9 cellular contexts compared by ENCODE assay signal in genomic region chr6:44269921-44270525, GRCh38. TPM values are rescaled to one million over a fixed set of nuclear protein-coding genes. Genes with fewer than 3 reads are reported as not detected.
DNase-seq lines count a peak whose midpoint lies in the region; ATAC-seq, FAIRE-seq and TF ChIP-seq lines count a peak whose summit lies in the region.
"Had no signal": no experiment of that assay in that cellular context is flagged by ENCODE, and none has a peak within 500 bp of the region (broad histone marks: within the 10 kb centered on the region; RNA-seq: fewer than 3 reads in every experiment).

TSS of gene TMEM151B (plus strand) at chr6:44270450. CDS start at chr6:44270743, 293 bp downstream.

- no peaks in the 10 kb centered on the region for H4K20me1 ChIP-seq in GM12878 (ENCODE audit: control insufficient read depth, insufficient read depth)

- TF ChIP-seq EP300 in GM12878 (IDR thresholded peaks at IDR 0.05; ENCODE audit: borderline replicate concordance in 1 of 2, control insufficient read depth in 1 of 2, low read depth in 2 of 2, low read length in 2 of 2), result no peak

- WGBS in GM12878 (ENCODE audit: insufficient coverage, insufficient replicate concordance, low lambda C conversion rate, missing lambda C conversion rate), result 37% methylated on average over 6 of the region's 29 CpGs

- H3K4me1 ChIP-seq in HUES48 (ENCODE audit: control insufficient read depth, insufficient read depth, low read length), result peaks cover 20% of the 10 kb centered on the region
- peaks cover 22% of the 10 kb centered on the region for H3K4me1 ChIP-seq in GM12878 (ENCODE audit: control insufficient read depth, insufficient read depth, low read length)

- CTCF ChIA-PET in AG04450 (lab: Charles Lee), result interaction anchor here (0.6 to 6.0 kb wide), 5 partner anchors 33 to 68 kb away, joined by 5 to 93 read pairs (median 6); partner anchors contain the start of gene AARS2
- CTCF ChIA-PET in GM12878 (lab: Yijun Ruan, JAX), result interaction anchor here (1.6 to 6.3 kb wide), 8 partner anchors 15 to 191 kb away, joined by 3 to 163 read pairs (median 22); partner anchors contain the start of gene SLC35B2

- H3K27me3 Mint-ChIP-seq in natural killer cell (ENCODE audit: low read depth in 2 of 2), result peaks cover 45 to 47% of the 10 kb centered on the region in 2 donors

- no peak for TF ChIP-seq CTCF in AG04450 (IDR thresholded peaks at IDR 0.05; ENCODE audit: low read depth, low read length)
- TF ChIP-seq CTCF in GM12878 (IDR thresholded peaks at IDR 0.05 in 2 of 3, conservative IDR thresholded peaks at IDR 0.05 in 1 of 3; ENCODE audit: control insufficient read depth in 2 of 3, extremely low read depth in 1 of 3, insufficient read depth in 1 of 3, low read depth in 3 of 3, low read length in 3 of 3), result no peak
- TF ChIP-seq CTCF in natural killer cell (IDR thresholded peaks at IDR 0.05), result no peak

- intact Hi-C loops in GM12878 (cut with micrococcal nuclease; ENCODE audit: unreplicated experiment), result loop anchor here (2.0 kb wide), 2 partner anchors 35 to 187 kb away; no protein-coding TSS in a partner anchor
- intact Hi-C loops in natural killer cell (cut with micrococcal nuclease), result loop anchor here (2.0 kb wide), 1 partner anchor 69 kb away; no protein-coding TSS in a partner anchor

- H3K9ac ChIP-seq in HUES48 (ENCODE audit: low read depth, low read length) (no peak within 1 kb of the TSS), GM12878 (ENCODE audit: control insufficient read depth, insufficient read depth, low read length) (no peak within 1 kb of the TSS)

- H3K27me3 ChIP-seq in AG04450 (ENCODE audit: control insufficient read depth, insufficient read depth, low read length) (peaks cover 58% of the 10 kb centered on the region), HUES48 (ENCODE audit: control insufficient read depth, insufficient read depth, low read length) (peaks cover 28% of the 10 kb centered on the region), GM12878 (replicated peaks in 1 of 2; ENCODE audit: control insufficient read depth in 2 of 2, insufficient read depth in 2 of 2, low read length in 1 of 2) (peaks cover 4 to 15% of the 10 kb centered on the region in 2 experiments; a peak in 3 of 4 replicates)

- in situ Hi-C loops in GM12878 (cut with MboI), result loop anchor here (5.0 kb wide), 1 partner anchor 67 kb away; no protein-coding TSS in a partner anchor

- H3K9me3 Mint-ChIP-seq in natural killer cell, result no peaks in the 10 kb centered on the region

- peak within 1 kb of the TSS; percentile 24; the same call in 1 of the 2 replicates for H3K4me2 ChIP-seq in GM12878 (ENCODE audit: control insufficient read depth, insufficient read depth)

- BruUV-seq in GM12878 (replicated peaks; lab: Mats Ljungman, UMichigan), result no TSS peak

- H2AFZ ChIP-seq in GM12878 (ENCODE audit: control insufficient read depth, low read depth, low read length), result no peak within 1 kb of the TSS

- no peaks in the 10 kb centered on the region for H3K36me3 Mint-ChIP-seq in natural killer cell

- POLR2A ChIA-PET in AG04450 (lab: Yijun Ruan, JAX) (interaction anchor here (0.6 kb wide), 1 partner anchor 13 kb away, joined by 3 read pairs; no protein-coding TSS in a partner anchor), GM12878 (lab: Charles Lee) (no interaction called here)

- H3K4me1 Mint-ChIP-seq in natural killer cell, result peaks cover 0 to 27% of the 10 kb centered on the region in 2 donors

- H3K27ac ChIP-seq in AG04450 (ENCODE audit: low read depth, low read length) (no peak within 1 kb of the TSS), HUES48 (ENCODE audit: low read depth, low read length) (no peak within 1 kb of the TSS), GM12878 (ENCODE audit: control insufficient read depth, insufficient read depth) (no peak within 1 kb of the TSS)

- no peak for ATAC-seq in GM12878
- no peak for ATAC-seq in natural killer cell
- no peak for ATAC-seq in GM21529 (IDR thresholded peaks at IDR 0.05; ENCODE audit: unreplicated experiment)
- ATAC-seq in HG03159 (IDR thresholded peaks at IDR 0.05; ENCODE audit: unreplicated experiment), result no peak

- peak within 1 kb of the TSS; percentile 22; the same call in 1 of the 2 replicates for H3K4me3 ChIP-seq in AG04450 (ENCODE audit: low read depth, low read length)
- H3K4me3 ChIP-seq in HUES48 (ENCODE audit: low read depth, low read length), result peak within 1 kb of the TSS; percentile 52
- H3K4me3 ChIP-seq in GM12878, result no peak within 1 kb of the TSS

- SMC1A ChIA-PET in GM12878 (lab: Charles Lee; ENCODE audit: uncharacterized antibody, unreplicated experiment), result interaction anchor here (3.6 to 4.6 kb wide), 2 partner anchors 42 to 68 kb away, joined by 11 to 79 read pairs; partner anchors contain the start of gene AARS2

- FAIRE-seq in GM12878 (lab: Jason Lieb, UNC), result no peak

- peak within 1 kb of the TSS in 1 of 2 donors; percentile 20 for H3K27ac Mint-ChIP-seq in natural killer cell

- DNase-seq in AG04450 (ENCODE audit: low read depth, low spot score) (no peak), GM12878 (ENCODE audit: low read depth, low spot score) (no peak), natural killer cell (no peak), NCI-H526 treated with DMSO at 0.1 percent for 48 hours (lab: John Stamatoyannopoulos, UW) (no peak)
- no peak for DNase-seq in activated effector memory CD4-positive, alpha-beta T cell treated with anti-CD3 and anti-CD28 coated beads, Interleukin-2, amount 50 U/mL, for 16 hours

- H3K79me2 ChIP-seq in GM12878 (ENCODE audit: control insufficient read depth, insufficient read depth, low read length), result peaks cover 5% of the 10 kb centered on the region

- H3K9me3 ChIP-seq in AG04450 (ENCODE audit: control insufficient read depth, insufficient read depth, low read length) (no peaks in the 10 kb centered on the region; the same call in 1 of the 2 replicates), HUES48 (ENCODE audit: control insufficient read depth, insufficient read depth, low read length) (no peaks in the 10 kb centered on the region), GM12878 (replicated peaks; ENCODE audit: control insufficient read depth, insufficient read depth, low read length) (no peaks in the 10 kb centered on the region)

- TF ChIP-seq RAD21 in GM12878 (IDR thresholded peaks at IDR 0.05; ENCODE audit: insufficient read depth, low read depth, low read length), result no peak

- TF ChIP-seq POLR2A in GM12878 (IDR thresholded peaks at IDR 0.05; ENCODE audit: low read depth, low read length), result no peak

- H3K36me3 ChIP-seq in HUES48 (ENCODE audit: control insufficient read depth, insufficient read depth, low read length) (no peaks in the 10 kb centered on the region), GM12878 (ENCODE audit: control insufficient read depth in 2 of 2, insufficient read depth in 2 of 2, low read length in 1 of 2) (no peaks in the 10 kb centered on the region)

- H3K4me3 Mint-ChIP-seq in natural killer cell, result peak within 1 kb of the TSS; percentile 69

- RAD21 ChIA-PET in GM12878 (lab: Charles Lee; ENCODE audit: unreplicated experiment), result interaction anchor here (1.1 to 4.2 kb wide), 3 partner anchors 35 to 186 kb away, joined by 3 to 36 read pairs (median 5); no protein-coding TSS in a partner anchor

TF ChIP-seq in GM12878, 131 proteins besides CTCF, POLR2A, EP300 and RAD21:
- TF ChIP-seq ZZZ3 (IDR thresholded peaks at IDR 0.05; ENCODE audit: control insufficient read depth, insufficient read length, low read depth) (no peak), ZBTB11 (CRISPR knock-in tag; IDR thresholded peaks at IDR 0.05) (no peak), EZH2 (IDR thresholded peaks at IDR 0.05; ENCODE audit: borderline replicate concordance, control insufficient read depth, low read depth, low read length) (0 out of 2 replicates have a peak, but pooled peaks have one; percentile 36), WRNIP1 (IDR thresholded peaks at IDR 0.05; ENCODE audit: borderline replicate concordance, low read depth, low read length) (no peak), SREBF1 (IDR thresholded peaks at IDR 0.05; ENCODE audit: low read length) (no peak)

RNA-seq across cellular contexts. Expression of gene TMEM151B, which starts in this region (rescaled TPM):
- polyA plus RNA-seq in AG04450 (2011; rRNA removed) (not detected in 2 replicates), GM12878 (2011; rRNA removed) (0.13 and 0.19 TPM in 2 replicates), GM12878 (2014; fragmentation: Illumina TruSeq; extraction: Trizol) (0.04 TPM in 1 of 2 replicates, not detected in the other), GM12878 (2014; fragmentation: Nextera tagmentation; extraction: Ambion mirVana) (not detected), GM12878 (2014; rRNA removed) (0.01 and 0.08 TPM in 2 replicates), GM12878 (2016; fragmentation: Nextera tagmentation; extraction: Ambion mirVana) (under 1 TPM in 1 of 2 experiments, not detected in 1; 0.05 TPM)
- not detected in 2 replicates for polyA minus RNA-seq in AG04450 (2011; rRNA and poly(A)+ RNA removed)
- total RNA-seq in GM12878 (2013; cell fraction: nucleolus; rRNA removed), result 0.29 and 0.52 TPM in 2 replicates
- total RNA-seq in GM12878 (2014; rRNA removed) (under 0.01 TPM in 1 of 2 replicates, not detected in the other), GM12878 (2014; rRNA removed; fragmentation: Illumina TruSeq; extraction: Trizol) (not detected in 2 replicates), GM12878 (2021) (not detected in 2 replicates), natural killer cell (not detected)
- polyA plus RNA-seq in GM12878 (2011; ENCODE audit: low read depth), result not detected
- polyA plus RNA-seq in GM12878 (2011; cell fraction: cytosol; rRNA removed), result 0.18 and 0.22 TPM in 2 replicates
- 1.4 and 1.6 TPM in 2 replicates for polyA plus RNA-seq in GM12878 (2011; cell fraction: nucleus; rRNA removed)
- polyA plus RNA-seq in GM12878 (2012), result 0.46 and 0.68 TPM in 2 replicates
- polyA minus RNA-seq in GM12878 (2011; rRNA and poly(A)+ RNA removed), result 0.07 and 0.41 TPM in 2 replicates
- not detected in 2 replicates for polyA minus RNA-seq in GM12878 (2011; cell fraction: cytosol; rRNA and poly(A)+ RNA removed)
- polyA minus RNA-seq in GM12878 (2011; cell fraction: nucleus; rRNA and poly(A)+ RNA removed), result 0.36 and 0.86 TPM in 2 replicates
- total RNA-seq: mesenteric fat pad had no signal
